8 cellular contexts compared by ENCODE assay signal in the genomic region with DNA sequence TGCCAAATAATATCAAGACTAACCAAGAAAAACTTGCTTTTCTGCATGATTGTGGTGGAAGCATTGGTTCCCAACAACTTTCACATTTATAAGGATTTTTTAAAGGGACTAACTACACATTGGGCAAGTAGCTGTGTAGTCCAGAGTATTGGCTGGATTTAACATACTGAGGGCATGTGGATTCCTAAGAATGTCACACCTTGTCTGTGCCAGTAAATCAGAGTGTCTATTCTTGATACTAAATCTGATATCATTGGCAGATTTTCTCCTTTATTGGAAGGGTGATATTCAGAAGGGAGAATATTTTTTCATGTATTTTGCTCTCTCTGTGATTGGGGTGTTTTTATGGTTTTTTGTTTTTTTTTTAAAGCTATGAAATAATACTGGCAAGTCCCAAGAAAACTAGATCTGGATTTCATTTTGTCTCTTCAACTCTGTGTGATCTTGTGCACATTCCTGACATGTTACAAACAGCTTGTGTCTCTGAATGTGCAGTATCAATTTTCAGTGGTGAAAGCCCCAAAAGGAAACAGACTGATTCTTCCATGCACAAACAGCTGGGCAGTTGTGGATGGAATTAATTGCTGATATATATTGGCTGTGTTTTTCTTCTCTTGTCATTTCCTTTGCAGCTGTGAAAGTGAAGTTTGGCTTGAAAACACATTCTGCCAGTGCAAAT.
DNase-seq lines count a peak whose midpoint lies in the region; ATAC-seq lines count a peak whose summit lies in the region.

No MANE protein-coding gene starts in this region.

- H4K20me1 ChIP-seq in BLaER1: no peaks in the 10 kb centered on the region

- H3K9me3 Mint-ChIP-seq in naive thymus-derived CD8-positive, alpha-beta T cell: peaks cover 0 to 4% (median 0%) of the 10 kb centered on the region in 9 donors

- DNase-seq in NAMALWA (ENCODE audit: low spot score): peak; percentile 51
- DNase-seq in dedifferentiated amniotic fluid mesenchymal stem cell (ENCODE audit: extremely low spot score): peak; percentile 91
- no peak for DNase-seq in naive thymus-derived CD8-positive, alpha-beta T cell
- DNase-seq in NCI-H2196 (lab: John Stamatoyannopoulos, UW; ENCODE audit: unreplicated experiment): no peak
- no peak for DNase-seq in stimulated activated naive CD4-positive, alpha-beta T cell treated with Interleukin-2 at 50 U/mL for 16 hours (lab: John Stamatoyannopoulos, UW)
- no peak for DNase-seq in NCI-H345 treated with DMSO at 0.1 percent for 48 hours (lab: John Stamatoyannopoulos, UW; ENCODE audit: unreplicated experiment)
- no peak for DNase-seq in NK-92 treated with Interleukin-12 subunit alpha and Interleukin-12 subunit beta, amount 100 ng/mL, for 24 hours (lab: John Stamatoyannopoulos, UW)

- H3K4me2 ChIP-seq in BLaER1: peak overlapping the region; percentile 60

- H3K4me1 Mint-ChIP-seq in naive thymus-derived CD8-positive, alpha-beta T cell: peaks cover 45 to 93% (median 89%) of the 10 kb centered on the region in 4 donors

- POLR2A ChIA-PET in naive thymus-derived CD8-positive, alpha-beta T cell (lab: Charles Lee): interaction anchor here (1.2 to 12.1 kb wide), 5 partner anchors 12 to 230 kb away, joined by 3 to 87 read pairs (median 4); a partner anchor contains a TSS

- H3K36me3 ChIP-seq in BLaER1: no peaks in the 10 kb centered on the region

- no peak overlapping the region for H3K9ac ChIP-seq in BLaER1

- H3K4me3 ChIP-seq in BLaER1: no peak overlapping the region

- no peaks in the 10 kb centered on the region for H3K9me3 ChIP-seq in BLaER1

- no peaks in the 10 kb centered on the region for H3K27me3 ChIP-seq in BLaER1

- H3K27me3 Mint-ChIP-seq in naive thymus-derived CD8-positive, alpha-beta T cell: no peaks in the 10 kb centered on the region

- peak overlapping the region; percentile 61 for H3K27ac ChIP-seq in BLaER1

- ATAC-seq in naive thymus-derived CD8-positive, alpha-beta T cell: no peak

- H3K4me1 ChIP-seq in BLaER1: peaks cover 76% of the 10 kb centered on the region

- H3K36me3 Mint-ChIP-seq in naive thymus-derived CD8-positive, alpha-beta T cell: no peaks in the 10 kb centered on the region

- peak overlapping the region in 9 of 10 donors; percentile 25 to 78 (median 64) for H3K4me3 Mint-ChIP-seq in naive thymus-derived CD8-positive, alpha-beta T cell

- peak overlapping the region; percentile 65 to 98 (median 86) for H3K27ac Mint-ChIP-seq in naive thymus-derived CD8-positive, alpha-beta T cell

Comparison
In these comparisons a context has a peak if more than half of its experiments do, and no peak if none do; other contexts are left out.
1. DNase-seq: peak in NAMALWA (single experiment) and dedifferentiated amniotic fluid mesenchymal stem cell (single experiment); none in naive thymus-derived CD8-positive, alpha-beta T cell (0 of 10), NCI-H2196 (single experiment), stimulated activated naive CD4-positive, alpha-beta T cell treated with Interleukin-2 at 50 U/mL for 16 hours (single experiment), NCI-H345 treated with DMSO at 0.1 percent for 48 hours (single experiment) and NK-92 treated with Interleukin-12 subunit alpha and Interleukin-12 subunit beta, amount 100 ng/mL, for 24 hours (single experiment).